ENCODE assay signal across 1 cellular context in genomic region chr15:42584031-42584765, GRCh38.
TF ChIP-seq lines count a peak whose summit lies in the region.

No MANE protein-coding gene starts in this region.

TF ChIP-seq in endothelial cell of umbilical vein, 7 proteins besides CTCF, POLR2A, EP300 and RAD21:
- TF ChIP-seq GATA2 (IDR thresholded peaks at IDR 0.05; ENCODE audit: insufficient read depth, insufficient read length, low read depth, low read length) (no peak), JUN (IDR thresholded peaks at IDR 0.05; ENCODE audit: borderline replicate concordance, insufficient read depth, insufficient read length, low read depth) (no peak), MAX (IDR thresholded peaks at IDR 0.05; ENCODE audit: insufficient read depth, insufficient read length) (no peak), EZH2 (IDR thresholded peaks at IDR 0.05; ENCODE audit: borderline replicate concordance, low read depth, low read length, severe bottlenecking) (no peak), MYC (IDR thresholded peaks at IDR 0.05; ENCODE audit: low read depth, low read length) (no peak)
